Comparison of ENCODE assay signal across 16 cellular contexts in the genomic region with DNA sequence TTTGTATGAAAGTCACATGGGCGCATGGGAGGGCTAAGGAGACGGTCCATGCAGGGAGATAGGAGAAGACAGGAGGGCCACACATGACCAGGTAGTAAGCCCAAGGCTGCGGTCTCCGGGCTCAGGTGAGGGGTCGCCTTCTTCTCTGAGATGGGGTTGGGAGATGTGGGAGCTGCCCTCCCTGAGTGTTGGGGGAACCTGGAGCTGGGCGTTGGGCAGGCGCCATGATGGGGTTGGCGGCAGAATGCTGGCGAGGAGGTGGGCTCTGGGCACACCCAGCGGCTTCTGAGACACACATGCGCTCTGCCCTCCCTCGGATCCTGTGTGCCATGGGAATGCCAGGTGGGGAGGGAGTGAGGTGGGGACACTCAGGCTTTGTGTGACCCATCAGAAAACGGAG.
A peak's percentile ranks its signal among the peaks of the same experiment; 100 is the strongest.
DNase-seq lines count a peak whose midpoint lies in the region; ATAC-seq and TF ChIP-seq lines count a peak whose summit lies in the region.
"Had no signal": no experiment of that assay in that cellular context is flagged by ENCODE, and none has a peak within 500 bp of the region (broad histone marks: within the 10 kb centered on the region; RNA-seq: fewer than 3 reads in every experiment).

No MANE protein-coding gene starts in this region.

- H3K27me3 ChIP-seq in osteoblast (ENCODE audit: insufficient read depth, low read length) (no peaks in the 10 kb centered on the region), stomach (no peaks in the 10 kb centered on the region)

- DNase-seq in activated effector memory CD4-positive, alpha-beta T cell treated with anti-CD3 and anti-CD28 coated beads, Interleukin-2, amount 50 U/mL, for 16 hours, result peak; percentile 34
- no peak for DNase-seq in activated effector memory CD4-positive, alpha-beta T cell treated with Interleukin-2 at 50 U/mL for 16 hours
- peak; percentile 59 for DNase-seq in osteoblast (ENCODE audit: insufficient read length, low spot score, missing footprints)
- peak; percentile 11 for DNase-seq in stomach
- no peak for DNase-seq in NCI-H2171 (lab: John Stamatoyannopoulos, UW)
- DNase-seq in NCI-H510A treated with DMSO at 0.1 percent for 48 hours (lab: John Stamatoyannopoulos, UW), result no peak
- DNase-seq: AML-193; CD4-positive, alpha-beta T cell; GM23248; H7 had no signal

- H3K4me3 Mint-ChIP-seq in activated T-helper 17 cell treated with anti-CD3 and anti-CD28 coated beads, Interleukin-2, amount 50 U/mL, for 72 hours, result no peak overlapping the region
- H3K4me3 Mint-ChIP-seq: CD4-positive, alpha-beta T cell had no signal

- TF ChIP-seq EP300 in stomach (IDR thresholded peaks at IDR 0.05), result no peak

- no peak for ATAC-seq in activated T-helper 17 cell treated with anti-CD3 and anti-CD28 coated beads, Interleukin-2, amount 50 U/mL, for 72 hours (replicated peaks)
- ATAC-seq in HG03565 (IDR thresholded peaks at IDR 0.05; ENCODE audit: unreplicated experiment), result no peak
- ATAC-seq: A549 had no signal

- peaks cover 34% of the 10 kb centered on the region for H4K20me1 ChIP-seq in osteoblast (ENCODE audit: insufficient read depth, low read length)

- H2AFZ ChIP-seq in osteoblast (ENCODE audit: low read length), result no peak overlapping the region
- H2AFZ ChIP-seq: GM23248 had no signal

- no peaks in the 10 kb centered on the region for H3K36me3 ChIP-seq in osteoblast (ENCODE audit: insufficient read depth, low read length)
- peaks cover 0 to 22% (median 16%) of the 10 kb centered on the region in 4 donors for H3K36me3 ChIP-seq in stomach

- H3K36me3 Mint-ChIP-seq in activated T-helper 17 cell treated with anti-CD3 and anti-CD28 coated beads, Interleukin-2, amount 50 U/mL, for 72 hours (ENCODE audit: low read depth), result peaks cover 52% of the 10 kb centered on the region

- H3K79me2 ChIP-seq in osteoblast (ENCODE audit: insufficient read depth, low read length), result no peaks in the 10 kb centered on the region

- peaks cover 4% of the 10 kb centered on the region for H3K9me3 Mint-ChIP-seq in activated T-helper 17 cell treated with anti-CD3 and anti-CD28 coated beads, Interleukin-2, amount 50 U/mL, for 72 hours
- H3K9me3 Mint-ChIP-seq: CD4-positive, alpha-beta T cell had no signal

- peak overlapping the region; percentile 46 for H3K27ac Mint-ChIP-seq in activated T-helper 17 cell treated with anti-CD3 and anti-CD28 coated beads, Interleukin-2, amount 50 U/mL, for 72 hours
- H3K27ac Mint-ChIP-seq: CD4-positive, alpha-beta T cell had no signal

- peaks cover 27% of the 10 kb centered on the region for H3K4me1 Mint-ChIP-seq in activated T-helper 17 cell treated with anti-CD3 and anti-CD28 coated beads, Interleukin-2, amount 50 U/mL, for 72 hours

- no peak for TF ChIP-seq CTCF in osteoblast (IDR thresholded peaks at IDR 0.05; ENCODE audit: extremely low read depth, low read depth, low read length)
- no peak for TF ChIP-seq CTCF in stomach (IDR thresholded peaks at IDR 0.05)

- H3K27ac ChIP-seq in osteoblast (ENCODE audit: low read depth, low read length), result no peak overlapping the region
- H3K27ac ChIP-seq in stomach, result no peak overlapping the region
- H3K27ac ChIP-seq: 22Rv1, A549, C4-2B, GM23248 had no signal

- intact Hi-C loops in stomach (cut with DNase I; ENCODE audit: low total_unique reads), result no loop called here

- no peak overlapping the region for H3K4me3 ChIP-seq in osteoblast (ENCODE audit: insufficient read depth, low read length)
- no peak overlapping the region for H3K4me3 ChIP-seq in stomach
- H3K4me3 ChIP-seq: A549, GM23248 had no signal

- H3K4me2 ChIP-seq in osteoblast (ENCODE audit: insufficient read depth, low read length), result no peak overlapping the region
- H3K4me2 ChIP-seq: A549 had no signal

- no peaks in the 10 kb centered on the region for H3K27me3 Mint-ChIP-seq in activated T-helper 17 cell treated with anti-CD3 and anti-CD28 coated beads, Interleukin-2, amount 50 U/mL, for 72 hours
- H3K27me3 Mint-ChIP-seq: CD4-positive, alpha-beta T cell had no signal

- H3K4me1 ChIP-seq in osteoblast (ENCODE audit: insufficient read depth, low read length) (peaks cover 11% of the 10 kb centered on the region), stomach (no peaks in the 10 kb centered on the region)
- H3K4me1 ChIP-seq: A549, Caco-2 had no signal

- WGBS in stomach, 5 donors, result 90 to 96% (median 91%) methylated on average over 13 of the region's 13 CpGs

- no peak for TF ChIP-seq POLR2A in stomach (IDR thresholded peaks at IDR 0.05)

- no peaks in the 10 kb centered on the region for H3K9me3 ChIP-seq in osteoblast (ENCODE audit: low read depth, low read length)
- H3K9me3 ChIP-seq in stomach, result peaks cover 0 to 8% (median 0%) of the 10 kb centered on the region in 4 donors
- H3K9me3 ChIP-seq: A549, Caco-2 had no signal

Comparison
In these comparisons a context has a peak if more than half of its experiments do, and no peak if none do; other contexts are left out.
1. DNase-seq: peak in activated effector memory CD4-positive, alpha-beta T cell treated with anti-CD3 and anti-CD28 coated beads, Interleukin-2, amount 50 U/mL, for 16 hours (single experiment), osteoblast (single experiment) and stomach (single experiment); none in activated effector memory CD4-positive, alpha-beta T cell treated with Interleukin-2 at 50 U/mL for 16 hours (single experiment), NCI-H2171 (single experiment) and NCI-H510A treated with DMSO at 0.1 percent for 48 hours (single experiment).